In genomic region chr16:67236551-67237395, GRCh38 we compare ENCODE assay signal across 9 cellular contexts. TPM values are rescaled to one million over a fixed set of nuclear protein-coding genes. Genes with fewer than 3 reads are reported as not detected.
DNase-seq lines count a peak whose midpoint lies in the region; ATAC-seq and TF ChIP-seq lines count a peak whose summit lies in the region.
"Had no signal": no experiment of that assay in that cellular context is flagged by ENCODE, and none has a peak within 500 bp of the region (broad histone marks: within the 10 kb centered on the region; RNA-seq: fewer than 3 reads in every experiment).

No MANE protein-coding gene starts in this region.

- no peak for TF ChIP-seq EP300 in gastroesophageal sphincter (IDR thresholded peaks at IDR 0.05)

- peaks cover 0 to 79% of the 10 kb centered on the region in 2 donors for H3K36me3 ChIP-seq in gastroesophageal sphincter

- intact Hi-C loops in natural killer cell (cut with micrococcal nuclease): no loop called here

- H3K27me3 ChIP-seq in gastroesophageal sphincter: no peaks in the 10 kb centered on the region

- CTCF ChIA-PET in WTC11 (lab: Charles Lee): interaction anchor here (0.6 to 2.4 kb wide), 14 partner anchors 9 to 276 kb away, joined by 3 to 41 read pairs (median 4); partner anchors contain the start of genes CES3, ELMO3, FHOD1 and KCTD19

- TF ChIP-seq POLR2A in gastroesophageal sphincter (IDR thresholded peaks at IDR 0.05): no peak

- ATAC-seq in HG03280 (IDR thresholded peaks at IDR 0.05; ENCODE audit: unreplicated experiment): peak; percentile 47
- peak; percentile 93 for ATAC-seq in WTC11
- ATAC-seq in natural killer cell: peak; percentile 83 to 94 (median 90)
- ATAC-seq in gastroesophageal sphincter: no peak
- ATAC-seq in HG02759 (IDR thresholded peaks at IDR 0.05; ENCODE audit: unreplicated experiment): no peak
- ATAC-seq in HG03460 (IDR thresholded peaks at IDR 0.05; ENCODE audit: unreplicated experiment): no peak

- H3K9me3 ChIP-seq in gastroesophageal sphincter: no peaks in the 10 kb centered on the region

- peak; percentile 69 for DNase-seq in COLO829 (ENCODE audit: low spot score)
- peak; percentile 96 for DNase-seq in WTC11 (ENCODE audit: low spot score)
- peak; percentile 50 to 65 for DNase-seq in cardiac fibroblast (ENCODE audit: low read depth in 2 of 2)
- DNase-seq in natural killer cell: peak; percentile 50

- POLR2A ChIA-PET in WTC11 (lab: Charles Lee): interaction anchor here (0.6 to 3.4 kb wide), 3 partner anchors 9 to 859 kb away, joined by 6 to 26 read pairs (median 25); partner anchors contain the start of genes FHOD1 and TMEM208

- no peaks in the 10 kb centered on the region for H3K9me3 Mint-ChIP-seq in WTC11
- no peaks in the 10 kb centered on the region for H3K9me3 Mint-ChIP-seq in natural killer cell

- H3K27ac Mint-ChIP-seq in WTC11 (peak overlapping the region; percentile 80), natural killer cell (peak overlapping the region; percentile 30 to 63)

- H3K27me3 Mint-ChIP-seq in WTC11 (ENCODE audit: low read depth): no peaks in the 10 kb centered on the region
- H3K27me3 Mint-ChIP-seq in natural killer cell (ENCODE audit: low read depth in 2 of 2): no peaks in the 10 kb centered on the region

- WGBS in gastroesophageal sphincter (ENCODE audit: low coverage in 1 of 2), 2 donors: 70 to 88% methylated on average over 1 to 2 of the region's 50 CpGs

- H3K4me1 Mint-ChIP-seq in WTC11 (peaks cover 17% of the 10 kb centered on the region), natural killer cell (peaks cover 6 to 29% of the 10 kb centered on the region in 2 donors)

- peaks cover 0 to 16% (median 7%) of the 10 kb centered on the region in 3 donors for H3K4me1 ChIP-seq in gastroesophageal sphincter

- H3K27ac ChIP-seq in gastroesophageal sphincter: peak overlapping the region in 1 of 4 donors; percentile 8

- TF ChIP-seq CTCF in WTC11 (IDR thresholded peaks at IDR 0.05) (no peak), cardiac fibroblast (IDR thresholded peaks at IDR 0.05; ENCODE audit: low read depth, low read length) (no peak), natural killer cell (IDR thresholded peaks at IDR 0.05) (no peak), gastroesophageal sphincter (IDR thresholded peaks at IDR 0.05) (no peak)

- H3K36me3 Mint-ChIP-seq in WTC11: peaks cover 29% of the 10 kb centered on the region
- no peaks in the 10 kb centered on the region for H3K36me3 Mint-ChIP-seq in natural killer cell

- peak overlapping the region; percentile 43; the same call in 1 of the 2 replicates for H3K4me3 Mint-ChIP-seq in WTC11
- H3K4me3 Mint-ChIP-seq in natural killer cell: no peak overlapping the region

- H3K4me3 ChIP-seq in cardiac fibroblast (replicated peaks in 1 of 2; ENCODE audit: low read depth in 2 of 2, low read length in 2 of 2) (no peak overlapping the region), gastroesophageal sphincter (no peak overlapping the region)

TF ChIP-seq in WTC11, 78 proteins besides CTCF, POLR2A, EP300 and RAD21:
- TF ChIP-seq ZNF512 (CRISPR knock-in tag; IDR thresholded peaks at IDR 0.05; ENCODE audit: borderline replicate concordance) (no peak), FOXP1 (CRISPR knock-in tag; IDR thresholded peaks at IDR 0.05; ENCODE audit: borderline replicate concordance) (0 out of 2 replicates have a peak, but pooled peaks have one; percentile 47), SP1 (CRISPR knock-in tag; conservative IDR thresholded peaks at IDR 0.05) (peak; percentile 50; the same call in 1 of the 2 replicates)

RNA-seq across cellular contexts. Expression of gene TMEM208, which starts 9.8 kb away (rescaled TPM):
- total RNA-seq in WTC11 (2021) (37.4 to 48.4 TPM (median 43.1 TPM) in 3 replicates), natural killer cell (10 to 100 TPM; 34.5 to 39.2 (median 36.7) TPM), gastroesophageal sphincter (10 to 100 TPM; 15.4 to 34.7 (median 30.7) TPM)

RNA-seq across cellular contexts. Expression of gene FHOD1, which starts 10.5 kb away (rescaled TPM):
- total RNA-seq in WTC11 (2021) (68.9 to 81.3 TPM (median 71.5 TPM) in 3 replicates), natural killer cell (10 to 100 TPM; 79.3 to 96.8 (median 89.2) TPM), gastroesophageal sphincter (10 to 100 TPM in 3 of 4 donors, 1 to 10 TPM in 1; 9.7 to 15.5 (median 12.9) TPM)

RNA-seq across cellular contexts. Expression of gene SLC9A5, which starts 12.0 kb away (rescaled TPM):
- total RNA-seq in WTC11 (2021): 10.3 to 14.4 TPM (median 12.9 TPM) in 3 replicates
- total RNA-seq in natural killer cell: 1 to 10 TPM; 1.2 to 2.6 (median 1.6) TPM
- under 1 TPM; 0.13 to 0.93 (median 0.21) TPM for total RNA-seq in gastroesophageal sphincter
- total RNA-seq: kidney epithelial cell had no signal

RNA-seq across cellular contexts. Expression of gene ELMO3, which starts 37.8 kb away (rescaled TPM):
- 13.6 to 15.6 TPM (median 15.3 TPM) in 3 replicates for total RNA-seq in WTC11 (2021)
- 1 to 10 TPM; 1.9 to 3.3 (median 2.3) TPM for total RNA-seq in natural killer cell
- 1 to 10 TPM in 2 of 4 donors, under 1 TPM in 2; 0.15 to 3.9 (median 1.3) TPM for total RNA-seq in gastroesophageal sphincter

RNA-seq across cellular contexts. Expression of gene PLEKHG4, which starts 42.6 kb away (rescaled TPM):
- 5.9 to 16.7 TPM (median 15.0 TPM) in 3 replicates for total RNA-seq in WTC11 (2021)
- total RNA-seq in natural killer cell: 10 to 100 TPM in 1 of 3 donors, 1 to 10 TPM in 2; 6.8 to 14.7 (median 8.5) TPM
- total RNA-seq in gastroesophageal sphincter: 10 to 100 TPM in 1 of 4 donors, 1 to 10 TPM in 3; 3.0 to 14.4 (median 6.1) TPM

Comparison
In these comparisons a context has a peak if more than half of its experiments do, and no peak if none do; other contexts are left out.
1. ATAC-seq: peak in HG03280 (single experiment), WTC11 (single experiment) and natural killer cell (3 of 3); none in gastroesophageal sphincter (single experiment), HG02759 (single experiment) and HG03460 (single experiment).
2. Peak in every context shown above with its lines, with median percentiles within 50 percentile points of each other: DNase-seq.